Comparison of ENCODE assay signal across 27 cellular contexts in genomic region chr4:72571337-72571736, GRCh38.
"Had no signal": no experiment of that assay in that cellular context is flagged by ENCODE, and none has a peak within 500 bp of the region (broad histone marks: within the 10 kb centered on the region; RNA-seq: fewer than 3 reads in every experiment).

No MANE protein-coding gene starts in this region.

- H3K27me3 ChIP-seq: suprapubic skin, testis, thyroid gland, tibial artery, tibial nerve, upper lobe of left lung, upper lobe of right lung, uterus, vagina had no signal

- DNase-seq: stimulated activated CD4-positive, alpha-beta T cell treated with anti-CD3 and anti-CD28 coated beads, Interleukin-2, amount 100 ng/mL, for 48 hours; stimulated activated CD4-positive, alpha-beta T cell treated with anti-CD3 and anti-CD28 coated beads, Interleukin-4, amount 100 ng/mL, for 1 hour; stimulated activated CD4-positive, alpha-beta T cell treated with anti-CD3 and anti-CD28 coated beads, Interleukin-4, amount 100 ng/mL, for 24 hours; stimulated activated CD4-positive, alpha-beta T cell treated with anti-CD3 and anti-CD28 coated beads, Interleukin-4, amount 100 ng/mL, for 4 hours; stimulated activated CD8-positive, alpha-beta memory T cell treated with anti-CD3 and anti-CD28 coated beads, Interleukin-4, amount 100 ng/mL, for 48 hours; stimulated activated naive B cell treated with anti-CD40 and anti-IgM and Interleukin-4, amounts not matched to agents 10 μg/mL and 1 μg/mL and 100 μg/mL, for 72 hours; stimulated activated naive CD4-positive, alpha-beta T cell; stimulated activated naive CD4-positive, alpha-beta T cell treated with Interleukin-2 at 50 U/mL for 16 hours; stimulated activated naive CD8-positive, alpha-beta T cell treated with anti-CD3 and anti-CD28 coated beads, Interleukin-15, amount 100 ng/mL, for 72 hours; stimulated activated naive CD8-positive, alpha-beta T cell treated with anti-CD3 and anti-CD28 coated beads, Interleukin-15, Interleukin-2, amounts not matched to agents 100 U/mL and 50 U/mL, for 24 hours; stomach; substantia nigra; testis; thyroid gland; tibial artery; transverse colon; trophoblast cell; upper lobe of left lung; upper lobe of right lung; uterus had no signal

- H3K36me3 ChIP-seq: stomach, suprapubic skin, thoracic aorta, thyroid gland, tibial artery, tibial nerve, transverse colon, upper lobe of left lung, upper lobe of right lung, uterus, vagina had no signal

- H3K27ac ChIP-seq: stomach, suprapubic skin, testis, thoracic aorta, thyroid gland, tibial artery, tibial nerve, transverse colon, upper lobe of left lung, upper lobe of right lung, uterus, vagina had no signal

- H3K9me3 ChIP-seq: stomach, suprapubic skin, testis, thoracic aorta, thyroid gland, tibial artery, tibial nerve, transverse colon, upper lobe of left lung, upper lobe of right lung, uterus, vagina had no signal

- ATAC-seq: stimulated activated effector memory CD8-positive, alpha-beta T cell treated with anti-CD3 and anti-CD28 coated beads, Interleukin-12 subunit alpha, Interleukin-12 subunit beta, amount 100 ng/mL, for 72 hours; stimulated activated memory B cell treated with anti-CD40 and anti-IgM and Interleukin-4, amounts not matched to agents 10 μg/mL and 1 μg/mL and 100 μg/mL, for 72 hours; stimulated activated naive B cell treated with anti-CD40 and anti-IgM and Interleukin-4, amounts not matched to agents 10 μg/mL and 1 μg/mL and 100 μg/mL, for 72 hours; stimulated activated naive CD8-positive, alpha-beta T cell treated with anti-CD3 and anti-CD28 coated beads, Interleukin-15, amount 100 ng/mL, for 72 hours; stimulated activated naive CD8-positive, alpha-beta T cell treated with anti-CD3 and anti-CD28 coated beads, Interleukin-15, Interleukin-2, amounts not matched to agents 100 U/mL and 50 U/mL, for 24 hours; upper lobe of right lung had no signal

- H3K4me3 ChIP-seq: stomach, suprapubic skin, testis, thoracic aorta, thyroid gland, tibial artery, tibial nerve, transverse colon, upper lobe of left lung, upper lobe of right lung, uterus, vagina had no signal

- H3K4me1 ChIP-seq: testis had no signal

- FAIRE-seq: urothelium cell line had no signal
